ENCODE assay signal across 24 cellular contexts in the genomic region with DNA sequence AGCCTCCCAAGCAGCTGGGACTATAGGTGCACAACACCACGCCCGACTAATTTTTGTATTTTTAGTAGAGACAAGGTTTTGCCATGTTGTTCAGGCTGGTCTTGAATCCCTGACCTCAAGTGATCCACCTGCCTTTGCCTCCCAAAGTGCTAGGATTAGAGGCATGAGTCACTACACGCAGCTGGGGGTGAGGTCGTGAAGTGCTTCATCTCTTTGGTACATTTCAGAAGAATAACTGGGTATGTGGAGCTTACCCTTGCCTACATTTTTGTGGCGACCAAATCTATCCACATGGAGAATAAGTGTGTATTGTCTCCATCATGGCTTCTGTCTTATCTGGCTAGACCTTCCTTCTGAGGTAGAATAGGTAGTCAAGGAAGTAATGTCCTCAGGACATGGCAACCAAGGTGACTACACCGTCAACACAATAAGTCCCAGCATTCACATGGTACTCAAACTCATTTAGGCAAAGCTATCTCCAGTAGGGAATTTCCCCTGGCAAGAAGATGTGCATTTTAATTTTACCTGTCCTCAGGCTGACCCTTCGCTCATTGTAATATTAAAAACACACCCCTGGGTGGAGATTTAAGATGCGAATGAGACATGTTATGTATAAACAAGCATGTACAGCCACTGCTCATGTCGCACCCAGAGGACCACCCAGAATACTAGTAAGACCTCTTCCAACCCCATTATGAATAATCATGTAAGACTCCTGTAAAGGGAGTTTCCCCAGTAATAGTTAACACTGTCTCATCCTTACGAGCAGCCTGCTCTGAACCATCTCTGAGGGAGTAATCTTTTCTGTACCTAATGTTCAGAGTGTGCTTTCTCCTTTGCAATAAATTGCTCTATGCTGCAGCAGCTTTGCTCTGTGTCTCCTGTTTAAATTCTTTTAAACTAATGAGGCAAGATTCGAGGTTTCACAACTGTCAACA.
A peak's percentile ranks its signal among the peaks of the same experiment; 100 is the strongest.
DNase-seq lines count a peak whose midpoint lies in the region; ATAC-seq and TF ChIP-seq lines count a peak whose summit lies in the region.
"Had no signal": no experiment of that assay in that cellular context is flagged by ENCODE, and none has a peak within 500 bp of the region (broad histone marks: within the 10 kb centered on the region; RNA-seq: fewer than 3 reads in every experiment).

No MANE protein-coding gene starts in this region.

- H3K9me3 ChIP-seq in HEK293 (ENCODE audit: control insufficient read depth, insufficient read depth, low read depth, low read length) (no peaks in the 10 kb centered on the region), SJCRH30 (replicated peaks) (no peaks in the 10 kb centered on the region)
- H3K9me3 ChIP-seq: BLaER1 treated with 17β-estradiol and CSF1 and Interleukin-3, amounts not matched to agents 10 nM and 100 nM had no signal

- no peak overlapping the region for H3K27ac Mint-ChIP-seq in stimulated activated effector memory CD8-positive, alpha-beta T cell treated with anti-CD3 and anti-CD28 coated beads, Interleukin-12 subunit alpha, Interleukin-12 subunit beta, amount 100 ng/mL, for 72 hours
- no peak overlapping the region for H3K27ac Mint-ChIP-seq in Calu3 (ENCODE audit: unreplicated experiment)
- H3K27ac Mint-ChIP-seq: T-cell had no signal

- H3K4me3 Mint-ChIP-seq in stimulated activated effector memory CD8-positive, alpha-beta T cell treated with anti-CD3 and anti-CD28 coated beads, Interleukin-12 subunit alpha, Interleukin-12 subunit beta, amount 100 ng/mL, for 72 hours: no peak overlapping the region
- no peak overlapping the region for H3K4me3 Mint-ChIP-seq in Calu3 (ENCODE audit: low read depth, unreplicated experiment)
- H3K4me3 Mint-ChIP-seq: CD4-positive, alpha-beta memory T cell; T-cell had no signal

- CTCF ChIA-PET in HEK293 (lab: Yijun Ruan, JAX) (interaction anchor here (0.6 kb wide), 1 partner anchor 32 kb away, joined by 3 read pairs; no protein-coding TSS in a partner anchor), Calu3 (lab: Charles Lee) (no interaction called here)

- no peaks in the 10 kb centered on the region for H3K9me3 Mint-ChIP-seq in stimulated activated effector memory CD8-positive, alpha-beta T cell treated with anti-CD3 and anti-CD28 coated beads, Interleukin-12 subunit alpha, Interleukin-12 subunit beta, amount 100 ng/mL, for 72 hours
- H3K9me3 Mint-ChIP-seq in Calu3 (ENCODE audit: low read depth, unreplicated experiment): no peaks in the 10 kb centered on the region
- H3K9me3 Mint-ChIP-seq: CD4-positive, alpha-beta memory T cell; T-cell had no signal

- POLR2A ChIA-PET in HEK293 (lab: Yijun Ruan, JAX): no interaction called here

- H3K27ac ChIP-seq in HEK293 (ENCODE audit: extremely low read depth, low read depth, low read length): no peak overlapping the region
- no peak overlapping the region for H3K27ac ChIP-seq in SJCRH30
- H3K27ac ChIP-seq: BLaER1 treated with 17β-estradiol and CSF1 and Interleukin-3, amounts not matched to agents 10 nM and 100 nM; HL-60; KMS-11 had no signal

- DNase-seq in SJCRH30 (peak; percentile 11 to 29), cardiac septum (ENCODE audit: low spot score) (no peak), NCI-H446 (lab: John Stamatoyannopoulos, UW) (no peak), Calu3 (no peak)
- no peak for DNase-seq in stimulated activated effector memory CD8-positive, alpha-beta T cell treated with anti-CD3 and anti-CD28 coated beads, Interleukin-12 subunit alpha, Interleukin-12 subunit beta, amount 100 ng/mL, for 72 hours (ENCODE audit: low spot score in 2 of 2)
- DNase-seq: ACHN; CD4-positive, alpha-beta memory T cell; IMR-90; MV-4-11; NCI-H1105 treated with DMSO at 0.1 percent for 48 hours; NCI-H2029 treated with DMSO at 0.1 percent for 48 hours; NCI-H226; NCI-H524; NCI-H774; NK-92 treated with Interleukin-12 subunit alpha and Interleukin-12 subunit beta, amount 100 ng/mL, for 24 hours; SIG-M5; T-cell had no signal

- ATAC-seq in GM18520 (IDR thresholded peaks at IDR 0.05; ENCODE audit: unreplicated experiment): peak; percentile 46
- peak; percentile 37 for ATAC-seq in stimulated activated effector memory CD8-positive, alpha-beta T cell treated with anti-CD3 and anti-CD28 coated beads, Interleukin-12 subunit alpha, Interleukin-12 subunit beta, amount 100 ng/mL, for 72 hours
- ATAC-seq: Panc1, SK-N-SH treated with all-trans-retinoic acid at 6 μM for 48 hours, T-cell had no signal

- no peaks in the 10 kb centered on the region for H3K36me3 ChIP-seq in HEK293 (ENCODE audit: control insufficient read depth in 2 of 2, insufficient read depth in 1 of 2, low read length in 2 of 2)
- H3K36me3 ChIP-seq in SJCRH30: no peaks in the 10 kb centered on the region
- H3K36me3 ChIP-seq: BLaER1 treated with 17β-estradiol and CSF1 and Interleukin-3, amounts not matched to agents 10 nM and 100 nM had no signal

- H3K4me1 ChIP-seq in HEK293 (ENCODE audit: control insufficient read depth, insufficient read depth, low read length): no peaks in the 10 kb centered on the region
- no peaks in the 10 kb centered on the region for H3K4me1 ChIP-seq in SJCRH30
- H3K4me1 ChIP-seq: BLaER1 treated with 17β-estradiol and CSF1 and Interleukin-3, amounts not matched to agents 10 nM and 100 nM had no signal

- no peak for TF ChIP-seq CTCF in HEK293 (tag by site-specific recombination; IDR thresholded peaks at IDR 0.05)
- no peak for TF ChIP-seq CTCF in Calu3 (IDR thresholded peaks at IDR 0.05; ENCODE audit: unreplicated experiment)

- BruUV-seq in Calu3 (replicated peaks; lab: Mats Ljungman, UMichigan): no TSS peak

- no peaks in the 10 kb centered on the region for H3K27me3 Mint-ChIP-seq in Calu3 (ENCODE audit: unreplicated experiment)

- H3K36me3 Mint-ChIP-seq in stimulated activated effector memory CD8-positive, alpha-beta T cell treated with anti-CD3 and anti-CD28 coated beads, Interleukin-12 subunit alpha, Interleukin-12 subunit beta, amount 100 ng/mL, for 72 hours: no peaks in the 10 kb centered on the region
- H3K36me3 Mint-ChIP-seq in Calu3 (ENCODE audit: insufficient read depth, unreplicated experiment): no peaks in the 10 kb centered on the region
- H3K36me3 Mint-ChIP-seq: CD4-positive, alpha-beta memory T cell; T-cell had no signal

- no peaks in the 10 kb centered on the region for H3K4me1 Mint-ChIP-seq in stimulated activated effector memory CD8-positive, alpha-beta T cell treated with anti-CD3 and anti-CD28 coated beads, Interleukin-12 subunit alpha, Interleukin-12 subunit beta, amount 100 ng/mL, for 72 hours
- no peaks in the 10 kb centered on the region for H3K4me1 Mint-ChIP-seq in Calu3 (ENCODE audit: low read depth, unreplicated experiment)
- H3K4me1 Mint-ChIP-seq: CD4-positive, alpha-beta memory T cell; T-cell had no signal

- H3K27me3 ChIP-seq in SJCRH30: no peaks in the 10 kb centered on the region
- H3K27me3 ChIP-seq: BLaER1 treated with 17β-estradiol and CSF1 and Interleukin-3, amounts not matched to agents 10 nM and 100 nM had no signal

- H3K4me3 ChIP-seq in HEK293 (ENCODE audit: low read depth, low read length) (no peak overlapping the region), SJCRH30 (no peak overlapping the region)
- H3K4me3 ChIP-seq: BLaER1 treated with 17β-estradiol and CSF1 and Interleukin-3, amounts not matched to agents 10 nM and 100 nM had no signal

- intact Hi-C loops in cardiac septum (cut with DNase I): no loop called here
- intact Hi-C loops in Calu3 (cut with micrococcal nuclease; ENCODE audit: unreplicated experiment): no loop called here

TF ChIP-seq in HEK293, 187 proteins besides CTCF, POLR2A, EP300 and RAD21 (continues in another document):
- TF ChIP-seq, protein P1, sequence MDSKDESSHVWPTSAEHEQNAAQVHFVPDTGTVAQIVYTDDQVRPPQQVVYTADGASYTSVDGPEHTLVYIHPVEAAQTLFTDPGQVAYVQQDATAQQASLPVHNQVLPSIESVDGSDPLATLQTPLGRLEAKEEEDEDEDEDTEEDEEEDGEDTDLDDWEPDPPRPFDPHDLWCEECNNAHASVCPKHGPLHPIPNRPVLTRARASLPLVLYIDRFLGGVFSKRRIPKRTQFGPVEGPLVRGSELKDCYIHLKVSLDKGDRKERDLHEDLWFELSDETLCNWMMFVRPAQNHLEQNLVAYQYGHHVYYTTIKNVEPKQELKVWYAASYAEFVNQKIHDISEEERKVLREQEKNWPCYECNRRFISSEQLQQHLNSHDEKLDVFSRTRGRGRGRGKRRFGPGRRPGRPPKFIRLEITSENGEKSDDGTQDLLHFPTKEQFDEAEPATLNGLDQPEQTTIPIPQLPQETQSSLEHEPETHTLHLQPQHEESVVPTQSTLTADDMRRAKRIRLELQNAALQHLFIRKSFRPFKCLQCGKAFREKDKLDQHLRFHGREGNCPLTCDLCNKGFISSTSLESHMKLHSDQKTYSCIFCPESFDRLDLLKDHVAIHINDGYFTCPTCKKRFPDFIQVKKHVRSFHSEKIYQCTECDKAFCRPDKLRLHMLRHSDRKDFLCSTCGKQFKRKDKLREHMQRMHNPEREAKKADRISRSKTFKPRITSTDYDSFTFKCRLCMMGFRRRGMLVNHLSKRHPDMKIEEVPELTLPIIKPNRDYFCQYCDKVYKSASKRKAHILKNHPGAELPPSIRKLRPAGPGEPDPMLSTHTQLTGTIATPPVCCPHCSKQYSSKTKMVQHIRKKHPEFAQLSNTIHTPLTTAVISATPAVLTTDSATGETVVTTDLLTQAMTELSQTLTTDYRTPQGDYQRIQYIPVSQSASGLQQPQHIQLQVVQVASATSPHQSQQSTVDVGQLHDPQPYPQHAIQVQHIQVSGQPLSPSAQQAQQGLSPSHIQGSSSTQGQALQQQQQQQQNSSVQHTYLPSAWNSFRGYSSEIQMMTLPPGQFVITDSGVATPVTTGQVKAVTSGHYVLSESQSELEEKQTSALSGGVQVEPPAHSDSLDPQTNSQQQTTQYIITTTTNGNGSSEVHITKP (tag by site-specific recombination; IDR thresholded peaks at IDR 0.05): no peak
- TF ChIP-seq GLIS1 (tag by site-specific recombination; IDR thresholded peaks at IDR 0.05) (peak; percentile 19; the same call in 1 of the 2 replicates), ZNF707 (tag by site-specific recombination; IDR thresholded peaks at IDR 0.05) (no peak), ZNF239 (tag by site-specific recombination; IDR thresholded peaks at IDR 0.05) (no peak), ZFHX2 (tag by site-specific recombination; conservative IDR thresholded peaks at IDR 0.05) (no peak), BCL11B (tag by site-specific recombination; IDR thresholded peaks at IDR 0.05; ENCODE audit: low read depth) (no peak), ZNF302 (tag by site-specific recombination; IDR thresholded peaks at IDR 0.05; ENCODE audit: low read depth) (no peak)

Comparison
In these comparisons a context has a peak if more than half of its experiments do, and no peak if none do; other contexts are left out.
1. DNase-seq: peak in SJCRH30 (2 of 2); none in stimulated activated effector memory CD8-positive, alpha-beta T cell treated with anti-CD3 and anti-CD28 coated beads, Interleukin-12 subunit alpha, Interleukin-12 subunit beta, amount 100 ng/mL, for 72 hours (0 of 2), cardiac septum (single experiment), NCI-H446 (0 of 2) and Calu3 (single experiment).